Comparison of ENCODE assay signal across 1 cellular context in genomic region chr10:12846718-12847117, GRCh38.
A peak's percentile ranks its signal among the peaks of the same experiment; 100 is the strongest.
TF ChIP-seq lines count a peak whose summit lies in the region.

No MANE protein-coding gene starts in this region.

TF ChIP-seq in IMR-90, 13 proteins besides CTCF, POLR2A, EP300 and RAD21:
- TF ChIP-seq USF2 (IDR thresholded peaks at IDR 0.05; ENCODE audit: low read depth, low read length), result no peak
- TF ChIP-seq CEBPB (IDR thresholded peaks at IDR 0.05; ENCODE audit: low read depth, low read length), result peak; percentile 21; the same call in 1 of the 2 replicates
